Comparison of ENCODE assay signal across 1 cellular context in genomic region chr7:152395115-152395514, GRCh38.
A peak's percentile ranks its signal among the peaks of the same experiment; 100 is the strongest.
TF ChIP-seq lines count a peak whose summit lies in the region.

No MANE protein-coding gene starts in this region.

TF ChIP-seq in H1, 55 proteins besides CTCF, POLR2A, EP300 and RAD21:
- no peak for TF ChIP-seq CREB1 (IDR thresholded peaks at IDR 0.05)
- TF ChIP-seq SIN3A (conservative IDR thresholded peaks at IDR 0.05 in 1 of 2, IDR thresholded peaks at IDR 0.05 in 1 of 2; ENCODE audit: low read depth in 1 of 2, low read length in 2 of 2): no peak
- TF ChIP-seq KDM1A (IDR thresholded peaks at IDR 0.05; ENCODE audit: borderline replicate concordance, low read length): peak; percentile 44; the same call in 1 of the 2 replicates
- TF ChIP-seq RXRA (IDR thresholded peaks at IDR 0.05; ENCODE audit: insufficient read depth, low read depth, low read length): no peak
- no peak for TF ChIP-seq RBBP5 (IDR thresholded peaks at IDR 0.05; ENCODE audit: borderline replicate concordance, low read depth, low read length)
TF ChIP-seq in H1: peak in this region for 1.
